In the genomic region with DNA sequence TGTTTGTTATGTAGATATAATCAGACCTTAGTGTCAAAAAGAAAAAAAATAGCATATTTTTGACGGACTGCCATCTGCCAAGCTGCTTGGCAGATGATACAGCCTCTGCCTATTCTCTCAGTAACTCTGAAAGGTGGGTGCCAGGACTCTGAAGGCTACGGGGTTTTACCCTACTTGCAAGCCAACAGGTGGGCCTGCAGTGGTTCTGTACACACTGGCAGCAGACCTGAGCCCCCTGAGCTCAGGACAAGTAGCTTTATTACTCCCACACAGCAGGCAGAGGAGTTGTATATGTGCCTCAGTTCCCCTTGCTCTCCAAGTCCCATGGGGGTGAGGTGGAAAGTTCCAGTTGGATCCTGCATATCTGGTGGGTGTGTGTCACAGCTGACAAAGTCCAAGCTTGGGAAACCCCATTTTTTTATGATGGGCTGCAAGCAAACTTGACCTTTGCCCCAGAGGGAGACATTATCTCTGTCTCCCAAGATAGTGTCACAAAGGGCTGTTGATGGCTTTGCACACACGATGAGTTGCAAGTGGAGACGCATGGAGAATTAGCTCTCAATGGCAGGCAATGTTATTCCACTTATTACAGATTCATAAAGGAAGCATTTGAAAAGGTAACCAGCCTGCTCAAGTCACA, we compare ENCODE assay signal across 28 cellular contexts. TPM values are rescaled to one million over a fixed set of nuclear protein-coding genes. Genes with fewer than 3 reads are reported as not detected.
A peak's percentile ranks its signal among the peaks of the same experiment; 100 is the strongest.
DNase-seq lines count a peak whose midpoint lies in the region; ATAC-seq, FAIRE-seq and TF ChIP-seq lines count a peak whose summit lies in the region.
"Had no signal": no experiment of that assay in that cellular context is flagged by ENCODE, and none has a peak within 500 bp of the region (broad histone marks: within the 10 kb centered on the region; RNA-seq: fewer than 3 reads in every experiment).

No MANE protein-coding gene starts in this region.

- FAIRE-seq in GM19239 (lab: Jason Lieb, UNC): no peak

- H3K27ac ChIP-seq in colonic mucosa (no peak overlapping the region), right lobe of liver (peak overlapping the region; percentile 44 to 76 (median 61))
- H3K27ac ChIP-seq: 22Rv1, HL-60 had no signal

- peak overlapping the region in 1 of 2 donors; percentile 40 for H3K9ac ChIP-seq in colonic mucosa (ENCODE audit: low read depth in 2 of 2, low read length in 2 of 2)

- TF ChIP-seq POLR2A in right lobe of liver (IDR thresholded peaks at IDR 0.05): no peak

- H3K36me3 ChIP-seq in colonic mucosa (no peaks in the 10 kb centered on the region), right lobe of liver (no peaks in the 10 kb centered on the region)

- H3K4me1 ChIP-seq in colonic mucosa (peaks cover 4% of the 10 kb centered on the region), right lobe of liver (peaks cover 0 to 14% (median 0%) of the 10 kb centered on the region in 4 donors)

- H3K27me3 ChIP-seq in colonic mucosa: no peaks in the 10 kb centered on the region
- no peaks in the 10 kb centered on the region for H3K27me3 ChIP-seq in right lobe of liver

- intact Hi-C loops in colonic mucosa (cut with DNase I): no loop called here
- intact Hi-C loops in right lobe of liver (cut with DNase I): no loop called here

- WGBS in right lobe of liver (ENCODE audit: insufficient coverage, low coverage, low lambda C conversion rate, missing lambda C conversion rate): 20% methylated on average over 3 of the region's 4 CpGs

- no peaks in the 10 kb centered on the region for H3K9me3 ChIP-seq in colonic mucosa
- no peaks in the 10 kb centered on the region for H3K9me3 ChIP-seq in right lobe of liver

- DNase-seq in DMS 273 (lab: John Stamatoyannopoulos, UW; ENCODE audit: unreplicated experiment) (peak; percentile 48), DMS 273 treated with DMSO at 0.1 percent for 48 hours (lab: John Stamatoyannopoulos, UW) (no peak), colonic mucosa (peak; percentile 77), right lobe of liver (no peak), GM19239 (ENCODE audit: insufficient read length, low spot score) (no peak), omental fat pad (ENCODE audit: low spot score) (no peak)
- no peak for DNase-seq in effector CD4-positive, alpha-beta T cell
- DNase-seq: activated CD8-positive, alpha-beta T cell treated with anti-CD3 and anti-CD28 coated beads, Interleukin-2, amount 10 ng/mL, durations not matched to agents 7 days and 5 days; amygdala; Calu3; DND-41; GF-D8; GOT3; immature natural killer cell; Karpas-422; NCI-H1417 treated with DMSO at 0.1 percent for 48 hours; NCI-H748 treated with DMSO at 0.1 percent for 48 hours; right cardiac atrium; SHP77 treated with DMSO at 0.1 percent for 48 hours; stimulated activated CD4-positive, alpha-beta T cell treated with anti-CD3 and anti-CD28 coated beads, Interleukin-12 subunit alpha, Interleukin-12 subunit beta, amount 100 ng/mL, for 4 hours; stimulated activated CD4-positive, alpha-beta T cell treated with anti-CD3 and anti-CD28 coated beads, Interleukin-4, amount 100 ng/mL, for 1 hour; T-helper 2 cell; trophoblast cell had no signal

- TF ChIP-seq CTCF in colonic mucosa (IDR thresholded peaks at IDR 0.05) (no peak), right lobe of liver (IDR thresholded peaks at IDR 0.05) (no peak), omental fat pad (IDR thresholded peaks at IDR 0.05) (no peak)

- peak; percentile 45 to 78 (median 60) for ATAC-seq in right lobe of liver
- ATAC-seq in GM21737 (IDR thresholded peaks at IDR 0.05; ENCODE audit: unreplicated experiment): no peak
- no peak for ATAC-seq in omental fat pad (ENCODE audit: low FRiP score)
- ATAC-seq: activated CD8-positive, alpha-beta T cell treated with anti-CD3 and anti-CD28 coated beads, Interleukin-2, amount 10 ng/mL, durations not matched to agents 7 days and 5 days; activated naive CD4-positive, alpha-beta T cell treated with anti-CD3 and anti-CD28 coated beads, Interleukin-2, amount 50 U/mL, for 72 hours; Panc1 had no signal

- no peak overlapping the region for H3K4me3 ChIP-seq in colonic mucosa
- peak overlapping the region in 2 of 3 donors; percentile 31 to 35 for H3K4me3 ChIP-seq in right lobe of liver

RNA-seq across cellular contexts. Expression of gene AFDN, which starts 20.5 kb away (rescaled TPM):
- total RNA-seq in colonic mucosa (100 to 1,000 TPM; 213 to 232 TPM), right lobe of liver (100 to 1,000 TPM in 1 of 6 experiments, 10 to 100 TPM in 5; 77.0 to 106 (median 85.5) TPM), omental fat pad (100 to 1,000 TPM; 114 to 166 (median 125) TPM)

Comparison
In these comparisons a context has a peak if more than half of its experiments do, and no peak if none do; other contexts are left out.
1. DNase-seq: peak in DMS 273 (single experiment) and colonic mucosa (single experiment); none in DMS 273 treated with DMSO at 0.1 percent for 48 hours (single experiment), right lobe of liver (0 of 3), effector CD4-positive, alpha-beta T cell (single experiment), GM19239 (single experiment) and omental fat pad (single experiment).
2. ATAC-seq: peak in right lobe of liver (4 of 4); none in GM21737 (single experiment) and omental fat pad (single experiment).